ENCODE assay signal across 24 cellular contexts in the genomic region with DNA sequence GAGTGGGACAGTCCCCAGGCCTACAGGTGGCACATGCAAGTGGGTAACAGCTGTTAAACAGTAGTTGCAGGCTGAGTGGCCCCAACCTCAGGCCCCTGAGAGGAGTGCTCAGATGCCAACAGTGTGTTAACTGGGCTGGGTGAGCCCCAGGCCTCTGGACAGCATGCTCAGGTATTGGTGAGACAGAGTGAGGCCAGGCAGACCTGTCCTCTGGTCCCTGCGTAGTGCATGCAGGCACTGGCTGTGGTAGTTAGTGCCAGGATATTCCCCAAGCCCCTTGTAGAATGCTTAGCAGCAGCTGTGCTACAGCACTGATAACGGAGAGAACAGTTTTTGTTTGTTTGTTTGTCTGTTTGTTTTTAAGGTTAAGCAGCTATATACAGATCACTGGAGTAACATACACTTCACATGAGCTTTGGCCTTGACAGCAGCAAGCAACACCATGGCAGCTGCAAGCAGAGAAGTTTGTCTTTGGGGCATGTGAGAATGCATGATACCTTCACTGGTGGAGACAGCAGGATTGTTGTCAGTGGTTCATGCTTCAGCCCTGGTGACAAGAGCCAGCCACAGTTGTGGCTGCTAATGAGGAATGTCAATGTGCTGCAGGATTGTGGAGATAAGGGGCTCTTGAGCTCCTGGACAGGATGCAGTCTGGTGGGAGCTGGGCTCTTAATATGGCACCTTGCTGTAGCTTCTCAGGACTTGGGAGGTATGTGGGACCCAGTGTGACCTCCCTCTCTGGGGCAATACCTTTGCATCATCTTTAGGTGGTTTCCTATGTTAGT.
A peak's percentile ranks its signal among the peaks of the same experiment; 100 is the strongest.
DNase-seq lines count a peak whose midpoint lies in the region; ATAC-seq, FAIRE-seq and TF ChIP-seq lines count a peak whose summit lies in the region.
"Had no signal": no experiment of that assay in that cellular context is flagged by ENCODE, and none has a peak within 500 bp of the region (broad histone marks: within the 10 kb centered on the region; RNA-seq: fewer than 3 reads in every experiment).

No MANE protein-coding gene starts in this region.

- TF ChIP-seq CTCF in H9 (conservative IDR thresholded peaks at IDR 0.05), result no peak
- no peak for TF ChIP-seq CTCF in chondrocyte (IDR thresholded peaks at IDR 0.05)
- no peak for TF ChIP-seq CTCF in spleen (IDR thresholded peaks at IDR 0.05 in 8 of 11, conservative IDR thresholded peaks at IDR 0.05 in 3 of 11)
- no peak for TF ChIP-seq CTCF in kidney (IDR thresholded peaks at IDR 0.05; ENCODE audit: borderline replicate concordance, extremely low read depth, insufficient read depth)
- TF ChIP-seq CTCF in esophagus muscularis mucosa (IDR thresholded peaks at IDR 0.05), result no peak

- H2BK15ac ChIP-seq in H9 (ENCODE audit: low read depth, low read length), result no peak overlapping the region

- H3K79me2 ChIP-seq in H9 (ENCODE audit: insufficient read depth, low read length), result no peaks in the 10 kb centered on the region

- no peaks in the 10 kb centered on the region for H4K20me1 ChIP-seq in H9 (ENCODE audit: control insufficient read depth, insufficient read depth, insufficient read length)
- H4K20me1 ChIP-seq: BLaER1 treated with 17β-estradiol and CSF1 and Interleukin-3, amounts not matched to agents 10 nM and 100 nM had no signal

- H3K27ac Mint-ChIP-seq in H9, result peak overlapping the region in 2 of 3 experiments; percentile 26 to 35; a peak in 2 of 7 replicates
- no peak overlapping the region for H3K27ac Mint-ChIP-seq in chondrocyte (ENCODE audit: unreplicated experiment)
- H3K27ac Mint-ChIP-seq: CD4-positive, alpha-beta T cell had no signal

- H3K4me3 Mint-ChIP-seq in H9, result no peak overlapping the region
- H3K4me3 Mint-ChIP-seq in chondrocyte (ENCODE audit: unreplicated experiment), result no peak overlapping the region
- H3K4me3 Mint-ChIP-seq: CD4-positive, alpha-beta T cell had no signal

- H3K9me3 Mint-ChIP-seq in H9, result peaks cover 2 to 3% of the 10 kb centered on the region in 2 experiments; a peak in 1 of 5 replicates
- peaks cover 13% of the 10 kb centered on the region for H3K9me3 Mint-ChIP-seq in chondrocyte (ENCODE audit: low read depth)

- H4K8ac ChIP-seq in H9 (replicated peaks; ENCODE audit: insufficient read length, low read depth, low read length), result no peak overlapping the region

- no peak overlapping the region for H2AFZ ChIP-seq in H9 (ENCODE audit: low read length)

- H3K9me3 ChIP-seq in H9 (ENCODE audit: control insufficient read depth, low read depth, low read length), result no peaks in the 10 kb centered on the region
- peaks cover 0 to 34% (median 25%) of the 10 kb centered on the region in 8 donors for H3K9me3 ChIP-seq in spleen
- H3K9me3 ChIP-seq in kidney (ENCODE audit: control insufficient read depth in 1 of 2, low read length in 2 of 2), result no peaks in the 10 kb centered on the region
- H3K9me3 ChIP-seq in esophagus muscularis mucosa, result peaks cover 0 to 4% (median 0%) of the 10 kb centered on the region in 4 donors
- H3K9me3 ChIP-seq: A549, MG63 had no signal

- no peak for DNase-seq in H9
- DNase-seq in chondrocyte (ENCODE audit: low spot score), result peak; percentile 71
- DNase-seq in left cardiac atrium, result no peak
- peak; percentile 58 for DNase-seq in spleen
- no peak for DNase-seq in NCI-H2171 (lab: John Stamatoyannopoulos, UW)
- no peak for DNase-seq in kidney
- DNase-seq in esophagus muscularis mucosa (ENCODE audit: extremely low spot score), result no peak
- DNase-seq: AML-193; CD4-positive, alpha-beta T cell; DMS53; IMR-90; KG1; MG63; NCI-H1105 treated with DMSO at 0.1 percent for 48 hours; NCI-H146; NCI-H2029; NCI-H446 treated with DMSO at 0.1 percent for 48 hours; NCI-H526 treated with DMSO at 0.1 percent for 48 hours; RPMI8226; SHP77 treated with DMSO at 0.1 percent for 48 hours had no signal

- no peak overlapping the region for H2BK20ac ChIP-seq in H9 (ENCODE audit: low read depth, low read length, poor library complexity, severe bottlenecking)

- H2AK5ac ChIP-seq in H9 (ENCODE audit: insufficient read length, low read length), result no peak overlapping the region

- no peak overlapping the region for H2BK12ac ChIP-seq in H9 (ENCODE audit: insufficient read length, low read depth, low read length)

- ATAC-seq in left cardiac atrium, result peak; percentile 58 to 72
- ATAC-seq: A549 had no signal

- no peak overlapping the region for H2BK120ac ChIP-seq in H9 (ENCODE audit: low read depth, low read length, poor library complexity, severe bottlenecking)

- no peak overlapping the region for H3K27ac ChIP-seq in H9 (ENCODE audit: insufficient read length, low read depth, low read length)
- H3K27ac ChIP-seq in spleen, result no peak overlapping the region
- H3K27ac ChIP-seq in kidney (ENCODE audit: low read depth in 2 of 2, low read length in 2 of 2), result no peak overlapping the region
- H3K27ac ChIP-seq in esophagus muscularis mucosa (replicated peaks in 1 of 4), result no peak overlapping the region
- H3K27ac ChIP-seq: A549; BLaER1 treated with 17β-estradiol and CSF1 and Interleukin-3, amounts not matched to agents 10 nM and 100 nM; SK-N-MC had no signal

- H3K36me3 Mint-ChIP-seq in H9 (ENCODE audit: insufficient read depth in 1 of 3, low read depth in 3 of 3) (no peaks in the 10 kb centered on the region), chondrocyte (ENCODE audit: low read depth) (peaks cover 6% of the 10 kb centered on the region)

- H3K56ac ChIP-seq in H9 (ENCODE audit: insufficient read length, low read depth, low read length), result no peak overlapping the region

- TF ChIP-seq POLR2A in spleen (IDR thresholded peaks at IDR 0.05) (no peak), esophagus muscularis mucosa (IDR thresholded peaks at IDR 0.05; ENCODE audit: low read depth) (no peak)

- no peaks in the 10 kb centered on the region for H3K23me2 ChIP-seq in H9 (ENCODE audit: insufficient read length, low read depth, low read length, poor library complexity, severe bottlenecking)

- no peak for FAIRE-seq in kidney (lab: Jason Lieb, UNC)
- FAIRE-seq: A549, G401.6 had no signal

- H3K9ac ChIP-seq in H9 (ENCODE audit: extremely low read depth, insufficient read length, low read length) (no peak overlapping the region), kidney (ENCODE audit: low read length in 2 of 2) (no peak overlapping the region)
- H3K9ac ChIP-seq: BLaER1 treated with 17β-estradiol and CSF1 and Interleukin-3, amounts not matched to agents 10 nM and 100 nM had no signal

- no peak overlapping the region for H3K4me3 ChIP-seq in spleen
- no peak overlapping the region for H3K4me3 ChIP-seq in kidney (ENCODE audit: low read length in 2 of 2)
- no peak overlapping the region for H3K4me3 ChIP-seq in esophagus muscularis mucosa
- H3K4me3 ChIP-seq: A549; BLaER1 treated with 17β-estradiol and CSF1 and Interleukin-3, amounts not matched to agents 10 nM and 100 nM; MG63; SK-N-MC had no signal

- H3K18ac ChIP-seq in H9 (ENCODE audit: insufficient read length, low read depth, low read length), result no peak overlapping the region

- intact Hi-C loops in left cardiac atrium (cut with DNase I), result no loop called here
- intact Hi-C loops in spleen (cut with DNase I; ENCODE audit: low total_unique reads), result no loop called here
- intact Hi-C loops in kidney (cut with DNase I), result no loop called here
- intact Hi-C loops in esophagus muscularis mucosa (cut with DNase I), result no loop called here

- no peak overlapping the region for H3T11ph ChIP-seq in H9 (ENCODE audit: low read length)

- H3K4me2 ChIP-seq in H9 (ENCODE audit: insufficient read depth, insufficient read length, low read length), result no peak overlapping the region
- H3K4me2 ChIP-seq: A549; BLaER1 treated with 17β-estradiol and CSF1 and Interleukin-3, amounts not matched to agents 10 nM and 100 nM had no signal

- H3K27me3 Mint-ChIP-seq in H9 (ENCODE audit: low read depth) (no peaks in the 10 kb centered on the region; the same call in 1 of the 2 replicates), chondrocyte (ENCODE audit: low read depth) (no peaks in the 10 kb centered on the region)
- H3K27me3 Mint-ChIP-seq: CD4-positive, alpha-beta T cell had no signal

- no peaks in the 10 kb centered on the region for H3K4me1 Mint-ChIP-seq in H9
- H3K4me1 Mint-ChIP-seq in chondrocyte (ENCODE audit: low read depth), result peaks cover 4% of the 10 kb centered on the region

- H3K14ac ChIP-seq in H9 (ENCODE audit: insufficient read depth, low read length), result peak overlapping the region; percentile 18; the same call in 1 of the 2 replicates

- no peaks in the 10 kb centered on the region for H3K36me3 ChIP-seq in spleen
- no peaks in the 10 kb centered on the region for H3K36me3 ChIP-seq in kidney (ENCODE audit: control insufficient read depth in 1 of 2, insufficient read depth in 2 of 2, low read length in 2 of 2)
- H3K36me3 ChIP-seq in esophagus muscularis mucosa, result no peaks in the 10 kb centered on the region
- H3K36me3 ChIP-seq: BLaER1 treated with 17β-estradiol and CSF1 and Interleukin-3, amounts not matched to agents 10 nM and 100 nM; MG63 had no signal

- no peak overlapping the region for H3K4ac ChIP-seq in H9 (ENCODE audit: low read depth, low read length)

- H4K91ac ChIP-seq in H9 (ENCODE audit: insufficient read length, low read depth, low read length), result no peak overlapping the region

- no peaks in the 10 kb centered on the region for H3K79me1 ChIP-seq in H9 (ENCODE audit: insufficient read depth, low read depth, low read length, poor library complexity, severe bottlenecking)

- H3K23ac ChIP-seq in H9 (ENCODE audit: insufficient read length, low read depth, low read length), result no peak overlapping the region

- TF ChIP-seq EP300 in esophagus muscularis mucosa (IDR thresholded peaks at IDR 0.05), result no peak

- H3K27me3 ChIP-seq in H9 (ENCODE audit: insufficient read depth, low read length), result no peaks in the 10 kb centered on the region
- no peaks in the 10 kb centered on the region for H3K27me3 ChIP-seq in spleen (replicated peaks in 1 of 7)
- H3K27me3 ChIP-seq in esophagus muscularis mucosa, result no peaks in the 10 kb centered on the region
- H3K27me3 ChIP-seq: BLaER1 treated with 17β-estradiol and CSF1 and Interleukin-3, amounts not matched to agents 10 nM and 100 nM; MG63 had no signal

- no CpG with 5 or more reads among the region's 2 CpGs for WGBS in H9 (ENCODE audit: extremely low coverage, insufficient read length, low lambda C conversion rate)
- 71 to 95% (median 83%) methylated on average over 2 of the region's 2 CpGs for WGBS in spleen, 5 donors
- WGBS in esophagus muscularis mucosa, result 75% methylated on average over 1 of the region's 2 CpGs

- no peak overlapping the region for H2BK5ac ChIP-seq in H9 (ENCODE audit: insufficient read length, low read length)

- H3K4me1 ChIP-seq in H9 (ENCODE audit: insufficient read depth, low read length) (no peaks in the 10 kb centered on the region), spleen (no peaks in the 10 kb centered on the region), kidney (ENCODE audit: control insufficient read depth in 1 of 2, insufficient read depth in 1 of 2, low read depth in 1 of 2, low read length in 2 of 2) (no peaks in the 10 kb centered on the region), esophagus muscularis mucosa (no peaks in the 10 kb centered on the region)
- H3K4me1 ChIP-seq: A549; BLaER1 treated with 17β-estradiol and CSF1 and Interleukin-3, amounts not matched to agents 10 nM and 100 nM had no signal

- H4K5ac ChIP-seq in H9 (ENCODE audit: insufficient read length, low read depth, low read length), result no peak overlapping the region

Comparison
In these comparisons a context has a peak if more than half of its experiments do, and no peak if none do; other contexts are left out.
1. DNase-seq: peak in chondrocyte (single experiment) and spleen (single experiment); none in H9 (single experiment), left cardiac atrium (single experiment), NCI-H2171 (single experiment), kidney (single experiment) and esophagus muscularis mucosa (single experiment).